In the genomic region with DNA sequence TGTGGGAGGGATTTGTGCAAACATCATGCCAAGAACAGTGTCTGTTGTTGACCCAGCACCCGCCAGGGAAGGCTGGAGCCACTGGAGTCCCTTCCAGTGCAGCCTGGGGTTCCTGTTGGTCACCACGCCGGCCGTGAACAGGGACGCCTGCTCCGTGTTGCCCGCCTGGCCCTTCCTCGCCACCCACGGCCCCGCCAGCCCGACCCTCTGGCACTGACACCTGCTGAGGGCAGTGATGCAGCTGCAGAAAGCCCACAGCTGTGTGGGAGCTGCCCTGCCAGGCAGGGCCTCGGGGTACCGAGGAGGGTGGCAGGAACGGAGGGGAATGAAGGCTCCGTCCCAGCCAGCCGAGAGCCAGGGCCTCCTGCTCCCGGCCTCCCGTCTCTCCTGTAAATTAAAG, we compare ENCODE assay signal across 23 cellular contexts.
"Had no signal": no experiment of that assay in that cellular context is flagged by ENCODE, and none has a peak within 500 bp of the region (broad histone marks: within the 10 kb centered on the region; RNA-seq: fewer than 3 reads in every experiment).

No MANE protein-coding gene starts in this region.

- H3K79me2 ChIP-seq: parathyroid adenoma had no signal

- H3K27ac ChIP-seq: dorsolateral prefrontal cortex, parathyroid adenoma, testis, tibial artery had no signal

- H3K36me3 ChIP-seq: gastroesophageal sphincter, tibial artery had no signal

- FAIRE-seq: colon, small intestine had no signal

- H2AFZ ChIP-seq: parathyroid adenoma had no signal

- H3K9me3 ChIP-seq: gastroesophageal sphincter, mucosa of descending colon, testis, tibial artery had no signal

- H3K9ac ChIP-seq: parathyroid adenoma had no signal

- DNase-seq: central memory CD4-positive, alpha-beta T cell; dorsolateral prefrontal cortex; effector CD4-positive, alpha-beta T cell; foreskin fibroblast; hypothalamus; immature natural killer cell; islet precursor cell; mesenchymal stem cell; mucosa of descending colon; naive B cell; small intestine; stimulated activated CD4-positive, alpha-beta T cell treated with anti-CD3 and anti-CD28 coated beads, Interleukin-1b, Interleukin-23, amount 100 ng/mL, for 48 hours; stimulated activated CD4-positive, alpha-beta T cell treated with anti-CD3 and anti-CD28 coated beads, Interleukin-4, amount 100 ng/mL, for 1 hour; stimulated activated naive CD8-positive, alpha-beta T cell treated with anti-CD3 and anti-CD28 coated beads, Interleukin-15, Interleukin-2, amounts not matched to agents 100 U/mL and 50 U/mL, for 24 hours; substantia nigra; testis; tibial artery had no signal

- H3K4me1 ChIP-seq: parathyroid adenoma, testis, tibial artery had no signal

- ATAC-seq: gastroesophageal sphincter; mucosa of descending colon; natural killer cell treated with Interleukin-12 subunit alpha and Interleukin-12 subunit beta and Interleukin-15 and Interleukin-18, amount 100 ng/mL, for 72 hours; right cardiac atrium; stimulated activated effector memory CD8-positive, alpha-beta T cell treated with anti-CD3 and anti-CD28 coated beads, Interleukin-12 subunit alpha, Interleukin-12 subunit beta, amount 100 ng/mL, for 72 hours; stimulated activated naive CD8-positive, alpha-beta T cell treated with anti-CD3 and anti-CD28 coated beads, Interleukin-15, Interleukin-2, amounts not matched to agents 100 U/mL and 50 U/mL, for 24 hours had no signal

- H3K4me3 ChIP-seq: dorsolateral prefrontal cortex, gastroesophageal sphincter, mucosa of descending colon, testis, tibial artery had no signal

- H3K27me3 ChIP-seq: testis, tibial artery had no signal
